Comparison of ENCODE assay signal across 31 cellular contexts in genomic region chr1:8139941-8140340, GRCh38.
DNase-seq lines count a peak whose midpoint lies in the region; ATAC-seq, FAIRE-seq and TF ChIP-seq lines count a peak whose summit lies in the region.
"Had no signal": no experiment of that assay in that cellular context is flagged by ENCODE, and none has a peak within 500 bp of the region (broad histone marks: within the 10 kb centered on the region; RNA-seq: fewer than 3 reads in every experiment).

No MANE protein-coding gene starts in this region.

- no peak for TF ChIP-seq RAD21 in HepG2 (CRISPR knock-in tag; IDR thresholded peaks at IDR 0.05)

- intact Hi-C loops in HepG2 (cut with micrococcal nuclease; ENCODE audit: unreplicated experiment) (no loop called here), right lobe of liver (cut with DNase I) (no loop called here), esophagus muscularis mucosa (cut with DNase I) (no loop called here)

- FAIRE-seq in HepG2 (lab: Jason Lieb, UNC), result no peak
- FAIRE-seq: GM12891, GM19239 had no signal

- no peak for DNase-seq in HepG2 (ENCODE audit: low spot score)
- no peak for DNase-seq in right lobe of liver
- DNase-seq in esophagus muscularis mucosa (ENCODE audit: extremely low spot score), result no peak
- DNase-seq in neural crest cell (ENCODE audit: low read depth, low spot score), result no peak
- DNase-seq in T-helper 9 cell, result no peak
- DNase-seq: BE2C; CD8-positive, alpha-beta memory T cell; DMS 273 treated with DMSO at 0.1 percent for 48 hours; DMS79; EL; GF-D8; Karpas-422; NCI-H1092 treated with DMSO at 0.1 percent for 48 hours; NCI-H1436 treated with DMSO at 0.1 percent for 48 hours; NCI-H187 treated with DMSO at 0.1 percent for 48 hours; NCI-H446 treated with DMSO at 0.1 percent for 48 hours; NCI-H526; NCI-H82; NK-92 treated with Interleukin-12 subunit alpha and Interleukin-12 subunit beta, amount 100 ng/mL, for 24 hours; PC-3; RPMI8226; SHP77 had no signal

- H3K4me1 ChIP-seq in HepG2 (ENCODE audit: insufficient read depth, low read length), result peaks cover 75% of the 10 kb centered on the region
- peaks cover 0 to 4% (median 2%) of the 10 kb centered on the region in 4 donors for H3K4me1 ChIP-seq in right lobe of liver
- H3K4me1 ChIP-seq in esophagus muscularis mucosa, result peaks cover 21 to 67% (median 62%) of the 10 kb centered on the region in 4 donors
- H3K4me1 ChIP-seq: BE2C, HAP-1 had no signal

- no peaks in the 10 kb centered on the region for H3K9me3 ChIP-seq in HepG2 (ENCODE audit: low read length)
- no peaks in the 10 kb centered on the region for H3K9me3 ChIP-seq in right lobe of liver
- H3K9me3 ChIP-seq in esophagus muscularis mucosa, result no peaks in the 10 kb centered on the region
- H3K9me3 ChIP-seq: BE2C, HAP-1 had no signal

- H2AFZ ChIP-seq in HepG2 (ENCODE audit: low read length), result no peak overlapping the region

- TF ChIP-seq CTCF in HepG2 (CRISPR knock-in tag; IDR thresholded peaks at IDR 0.05) (no peak), right lobe of liver (IDR thresholded peaks at IDR 0.05) (no peak), esophagus muscularis mucosa (IDR thresholded peaks at IDR 0.05) (no peak), neural crest cell (conservative IDR thresholded peaks at IDR 0.05) (no peak)

- in situ Hi-C loops in HepG2 (cut with HindIII; ENCODE audit: extremely low pct_ligation_motif_present, low pct_unique_long_range_greater_than_20kb), result loop anchor here (25.0 kb wide), 1 partner anchor 103 kb away; the partner anchor contains the start of gene ERRFI1

- H3K9ac ChIP-seq in HepG2 (ENCODE audit: insufficient read depth, low read depth, low read length), result no peak overlapping the region

- POLR2A ChIA-PET in HepG2 (lab: Yijun Ruan, JAX), result interaction anchor here (6.6 kb wide), 1 partner anchor 18 kb away, joined by 45 read pairs; no protein-coding TSS in a partner anchor

- H3K36me3 ChIP-seq in HepG2 (replicated peaks in 1 of 2; ENCODE audit: control insufficient read depth in 1 of 2, insufficient read depth in 2 of 2, low read length in 2 of 2) (no peaks in the 10 kb centered on the region), right lobe of liver (no peaks in the 10 kb centered on the region), esophagus muscularis mucosa (no peaks in the 10 kb centered on the region)
- H3K36me3 ChIP-seq: BE2C, HAP-1 had no signal

- ATAC-seq in HepG2, result no peak
- no peak for ATAC-seq in right lobe of liver
- ATAC-seq in HG03378 (IDR thresholded peaks at IDR 0.05; ENCODE audit: unreplicated experiment), result no peak
- no peak for ATAC-seq in GM18909 (IDR thresholded peaks at IDR 0.05; ENCODE audit: poor library complexity, unreplicated experiment)
- ATAC-seq: PC-3 had no signal

- H3K79me2 ChIP-seq in HepG2 (ENCODE audit: insufficient read depth, low read length), result no peaks in the 10 kb centered on the region

- CTCF ChIA-PET in HepG2 (lab: Yijun Ruan, JAX; ENCODE audit: low intra/inter-chr PET ratio, low total read pairs), result no interaction called here

- H3K27me3 Mint-ChIP-seq in neural crest cell (ENCODE audit: low read depth), result no peaks in the 10 kb centered on the region

- BruUV-seq in HepG2 (replicated peaks; lab: Mats Ljungman, UMichigan), result no TSS peak

- H3K27me3 ChIP-seq in HepG2 (ENCODE audit: control insufficient read depth in 1 of 2, insufficient read depth in 2 of 2, low read length in 2 of 2), result no peaks in the 10 kb centered on the region
- no peaks in the 10 kb centered on the region for H3K27me3 ChIP-seq in right lobe of liver
- H3K27me3 ChIP-seq in esophagus muscularis mucosa, result no peaks in the 10 kb centered on the region
- H3K27me3 ChIP-seq: BE2C had no signal

- H3K36me3 Mint-ChIP-seq in neural crest cell (ENCODE audit: low read depth), result no peaks in the 10 kb centered on the region
- H3K36me3 Mint-ChIP-seq: CD14-positive monocyte had no signal

- H3K4me2 ChIP-seq in HepG2 (ENCODE audit: low read depth, low read length), result no peak overlapping the region

- H4K20me1 ChIP-seq in HepG2 (ENCODE audit: insufficient read depth, low read length), result no peaks in the 10 kb centered on the region

- H3K9me3 Mint-ChIP-seq in neural crest cell, result no peaks in the 10 kb centered on the region

- WGBS in HepG2 (ENCODE audit: low lambda C conversion rate), result 99% methylated on average over 11 of the region's 11 CpGs
- WGBS in right lobe of liver (ENCODE audit: insufficient coverage, low coverage, low lambda C conversion rate, missing lambda C conversion rate), result 84% methylated on average over 5 of the region's 11 CpGs
- over 99% methylated on average over 10 of the region's 11 CpGs for WGBS in esophagus muscularis mucosa

- peaks cover 37% of the 10 kb centered on the region for H3K4me1 Mint-ChIP-seq in neural crest cell

- peak overlapping the region; percentile 12 for H3K27ac Mint-ChIP-seq in neural crest cell (ENCODE audit: unreplicated experiment)

- H3K4me3 Mint-ChIP-seq in neural crest cell, result no peak overlapping the region
- H3K4me3 Mint-ChIP-seq: CD14-positive monocyte; CD8-positive, alpha-beta memory T cell had no signal

- no peak for TF ChIP-seq POLR2A in HepG2 (IDR thresholded peaks at IDR 0.05; ENCODE audit: insufficient read depth in 1 of 2, low read depth in 2 of 2, low read length in 2 of 2)
- TF ChIP-seq POLR2A in right lobe of liver (IDR thresholded peaks at IDR 0.05), result no peak
- TF ChIP-seq POLR2A in esophagus muscularis mucosa (IDR thresholded peaks at IDR 0.05; ENCODE audit: low read depth), result no peak

- TF ChIP-seq EP300 in HepG2 (IDR thresholded peaks at IDR 0.05; ENCODE audit: low read depth in 2 of 2, low read length in 2 of 2), result no peak
- no peak for TF ChIP-seq EP300 in HepG2 (CRISPR knock-in tag; IDR thresholded peaks at IDR 0.05; ENCODE audit: borderline replicate concordance)
- TF ChIP-seq EP300 in esophagus muscularis mucosa (IDR thresholded peaks at IDR 0.05), result no peak

- H3K4me3 ChIP-seq in HepG2 (replicated peaks in 1 of 3; ENCODE audit: insufficient read depth in 1 of 3, low read depth in 2 of 3, low read length in 3 of 3) (no peak overlapping the region), right lobe of liver (no peak overlapping the region), esophagus muscularis mucosa (no peak overlapping the region)
- H3K4me3 ChIP-seq: HAP-1, SK-N-MC had no signal

- H3K27ac ChIP-seq in HepG2 (ENCODE audit: extremely low read length, insufficient read depth, low read length) (no peak overlapping the region), right lobe of liver (no peak overlapping the region), esophagus muscularis mucosa (replicated peaks in 1 of 4) (peak overlapping the region; percentile 75 to 96 (median 86))
- H3K27ac ChIP-seq: 22Rv1, HL-60, SK-N-MC had no signal

TF ChIP-seq in HepG2, 621 proteins besides CTCF, POLR2A, EP300 and RAD21:
- no peak for TF ChIP-seq ELF1 (CRISPR knock-in tag; IDR thresholded peaks at IDR 0.05)
- 0 out of 2 replicates have a peak, but pooled peaks have one; percentile 35 for TF ChIP-seq ZNF891 (CRISPR knock-in tag; IDR thresholded peaks at IDR 0.05)
- no peak for TF ChIP-seq FOXM1 (CRISPR knock-in tag; IDR thresholded peaks at IDR 0.05)
- TF ChIP-seq FOXO1 (CRISPR knock-in tag; IDR thresholded peaks at IDR 0.05), result no peak

Comparison
In these comparisons a context has a peak if more than half of its experiments do, and no peak if none do; other contexts are left out.
1. H3K27ac ChIP-seq: peak in esophagus muscularis mucosa (4 of 4); none in HepG2 (single experiment) and right lobe of liver (0 of 3).